Comparison of ENCODE assay signal across 16 cellular contexts in the genomic region with DNA sequence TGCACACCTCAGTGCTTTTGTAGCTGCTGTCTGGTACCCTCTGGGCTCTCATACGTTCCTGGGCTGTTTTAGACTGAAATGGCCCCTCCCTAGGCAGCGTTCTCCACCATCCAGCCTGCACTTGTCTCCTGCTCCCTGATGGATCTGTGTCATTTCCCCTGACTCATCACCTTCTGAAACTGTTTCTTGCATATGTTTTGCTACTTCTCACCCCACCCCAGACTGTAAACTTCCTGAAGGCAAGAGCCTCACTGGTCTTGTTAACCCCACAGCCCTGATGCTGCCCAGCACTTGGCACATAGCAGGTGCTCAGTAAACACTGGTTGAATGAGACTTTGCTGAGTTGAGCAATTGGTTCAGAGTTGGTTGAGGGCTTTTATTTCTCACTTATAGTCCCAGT.
DNase-seq lines count a peak whose midpoint lies in the region; ATAC-seq and TF ChIP-seq lines count a peak whose summit lies in the region.
"Had no signal": no experiment of that assay in that cellular context is flagged by ENCODE, and none has a peak within 500 bp of the region (broad histone marks: within the 10 kb centered on the region; RNA-seq: fewer than 3 reads in every experiment).

No MANE protein-coding gene starts in this region.

- H3K27ac ChIP-seq in breast epithelium (peak overlapping the region in 1 of 2 donors; percentile 52), aorta (ENCODE audit: low read depth in 1 of 2, low read length in 2 of 2) (no peak overlapping the region), Peyer's patch (peak overlapping the region in 1 of 4 donors; percentile 19)
- H3K27ac ChIP-seq: vagina had no signal

- BruUV-seq in MCF 10A (replicated peaks; lab: Mats Ljungman, UMichigan) = no TSS peak

- POLR2A ChIA-PET in MCF 10A (lab: Yijun Ruan, JAX) = interaction anchor here (1.1 kb wide), 1 partner anchor 87 kb away, joined by 3 read pairs; no protein-coding TSS in a partner anchor

- no peak overlapping the region for H3K27ac Mint-ChIP-seq in MCF 10A (ENCODE audit: low read depth, unreplicated experiment)
- no peak overlapping the region for H3K27ac Mint-ChIP-seq in activated T-helper 17 cell treated with anti-CD3 and anti-CD28 coated beads, Interleukin-2, amount 50 U/mL, for 72 hours
- H3K27ac Mint-ChIP-seq: activated naive CD8-positive, alpha-beta T cell; T-helper 1 cell treated with Interleukin-12 subunit alpha and Interleukin-12 subunit beta and Interleukin-4 antibody, amounts not matched to agents 30 μg/mL and 1 μg/mL, for 36 hours had no signal

- H3K27me3 Mint-ChIP-seq in MCF 10A (ENCODE audit: insufficient read depth, unreplicated experiment) = no peaks in the 10 kb centered on the region
- no peaks in the 10 kb centered on the region for H3K27me3 Mint-ChIP-seq in activated T-helper 17 cell treated with anti-CD3 and anti-CD28 coated beads, Interleukin-2, amount 50 U/mL, for 72 hours
- H3K27me3 Mint-ChIP-seq: activated naive CD8-positive, alpha-beta T cell had no signal

- peaks cover 7% of the 10 kb centered on the region for H3K4me1 Mint-ChIP-seq in MCF 10A (ENCODE audit: insufficient read depth, unreplicated experiment)
- peaks cover 5% of the 10 kb centered on the region for H3K4me1 Mint-ChIP-seq in activated T-helper 17 cell treated with anti-CD3 and anti-CD28 coated beads, Interleukin-2, amount 50 U/mL, for 72 hours

- H3K4me3 ChIP-seq in breast epithelium = no peak overlapping the region
- H3K4me3 ChIP-seq in aorta (ENCODE audit: low read length in 2 of 2) = no peak overlapping the region
- no peak overlapping the region for H3K4me3 ChIP-seq in Peyer's patch
- H3K4me3 ChIP-seq: vagina had no signal

- H3K27me3 ChIP-seq in breast epithelium = no peaks in the 10 kb centered on the region
- H3K27me3 ChIP-seq in aorta (ENCODE audit: control insufficient read depth in 1 of 2, insufficient read depth in 2 of 2, low read length in 1 of 2) = no peaks in the 10 kb centered on the region
- H3K27me3 ChIP-seq in Peyer's patch = no peaks in the 10 kb centered on the region
- H3K27me3 ChIP-seq: vagina had no signal

- intact Hi-C loops in MCF 10A (cut with micrococcal nuclease) (no loop called here), breast epithelium (cut with DNase I; ENCODE audit: low total_unique reads) (no loop called here), aorta (cut with DNase I) (no loop called here)

- no peaks in the 10 kb centered on the region for H3K9me3 ChIP-seq in breast epithelium
- H3K9me3 ChIP-seq in aorta (ENCODE audit: control insufficient read depth, low read length) = peaks cover 4% of the 10 kb centered on the region
- no peaks in the 10 kb centered on the region for H3K9me3 ChIP-seq in Peyer's patch
- H3K9me3 ChIP-seq: vagina had no signal

- no peak for TF ChIP-seq POLR2A in breast epithelium (IDR thresholded peaks at IDR 0.05)
- TF ChIP-seq POLR2A in Peyer's patch (IDR thresholded peaks at IDR 0.05) = no peak

- H3K36me3 ChIP-seq in breast epithelium (no peaks in the 10 kb centered on the region), aorta (ENCODE audit: control insufficient read depth in 1 of 2, insufficient read depth in 2 of 2, low read length in 1 of 2) (no peaks in the 10 kb centered on the region), Peyer's patch (peaks cover 0 to 24% (median 0%) of the 10 kb centered on the region in 3 donors)

- TF ChIP-seq CTCF in MCF 10A (IDR thresholded peaks at IDR 0.05; ENCODE audit: unreplicated experiment) (no peak), breast epithelium (IDR thresholded peaks at IDR 0.05) (no peak), GM13976 (IDR thresholded peaks at IDR 0.05; ENCODE audit: borderline replicate concordance, control extremely low read depth, extremely low read depth, insufficient read depth, missing control alignments) (no peak), Peyer's patch (IDR thresholded peaks at IDR 0.05) (no peak)

- in situ Hi-C loops in GM13976 (cut with MboI; ENCODE audit: low sequenced_read_pairs, unreplicated experiment) = no loop called here

- no peaks in the 10 kb centered on the region for H3K36me3 Mint-ChIP-seq in MCF 10A (ENCODE audit: insufficient read depth, unreplicated experiment)
- H3K36me3 Mint-ChIP-seq in activated T-helper 17 cell treated with anti-CD3 and anti-CD28 coated beads, Interleukin-2, amount 50 U/mL, for 72 hours (ENCODE audit: low read depth) = no peaks in the 10 kb centered on the region
- H3K36me3 Mint-ChIP-seq: activated naive CD8-positive, alpha-beta T cell had no signal

- WGBS in aorta, 2 donors = 84 to 88% methylated on average over 2 of the region's 2 CpGs

- H3K4me1 ChIP-seq in breast epithelium (no peaks in the 10 kb centered on the region), aorta (ENCODE audit: control insufficient read depth in 1 of 2, insufficient read depth in 2 of 2, low read length in 2 of 2) (no peaks in the 10 kb centered on the region), Peyer's patch (no peaks in the 10 kb centered on the region)
- H3K4me1 ChIP-seq: vagina had no signal

- DNase-seq in MCF 10A (ENCODE audit: unreplicated experiment) (peak; percentile 69), breast epithelium (ENCODE audit: low spot score in 2 of 2) (no peak), iris pigment epithelial cell (ENCODE audit: low read depth) (peak; percentile 74), aorta (no peak), SW480 (ENCODE audit: low spot score) (no peak), GM13976 (ENCODE audit: low spot score) (no peak), Peyer's patch (no peak)
- DNase-seq: activated CD8-positive, alpha-beta memory T cell treated with anti-CD3 and anti-CD28 coated beads for 24 hours; NCI-H1930; NK-92 treated with Interleukin-12 subunit alpha and Interleukin-12 subunit beta, amount 100 ng/mL, for 24 hours; occipital lobe; stimulated activated CD4-positive, alpha-beta T cell treated with anti-CD3 and anti-CD28 coated beads, Interleukin-15, amount 100 ng/mL, for 24 hours had no signal

- H3K9me3 Mint-ChIP-seq in MCF 10A (ENCODE audit: unreplicated experiment) = no peaks in the 10 kb centered on the region
- no peaks in the 10 kb centered on the region for H3K9me3 Mint-ChIP-seq in activated T-helper 17 cell treated with anti-CD3 and anti-CD28 coated beads, Interleukin-2, amount 50 U/mL, for 72 hours
- H3K9me3 Mint-ChIP-seq: T-helper 1 cell treated with Interleukin-12 subunit alpha and Interleukin-12 subunit beta and Interleukin-4 antibody, amounts not matched to agents 30 μg/mL and 1 μg/mL, for 36 hours had no signal

- CTCF ChIA-PET in MCF 10A (lab: Yijun Ruan, JAX) = interaction anchor here (1.6 kb wide), 1 partner anchor 144 kb away, joined by 8 read pairs; no protein-coding TSS in a partner anchor

- peak; percentile 73 for ATAC-seq in activated T-helper 17 cell treated with anti-CD3 and anti-CD28 coated beads, Interleukin-2, amount 50 U/mL, for 72 hours (replicated peaks)
- peak; percentile 45 for ATAC-seq in aorta (ENCODE audit: low FRiP score)

- H3K4me3 Mint-ChIP-seq in MCF 10A (ENCODE audit: unreplicated experiment) = no peak overlapping the region
- H3K4me3 Mint-ChIP-seq in activated T-helper 17 cell treated with anti-CD3 and anti-CD28 coated beads, Interleukin-2, amount 50 U/mL, for 72 hours = no peak overlapping the region
- H3K4me3 Mint-ChIP-seq: activated naive CD8-positive, alpha-beta T cell; T-helper 1 cell treated with Interleukin-12 subunit alpha and Interleukin-12 subunit beta and Interleukin-4 antibody, amounts not matched to agents 30 μg/mL and 1 μg/mL, for 36 hours had no signal

Comparison
In these comparisons a context has a peak if more than half of its experiments do, and no peak if none do; other contexts are left out.
1. DNase-seq: peak in MCF 10A (single experiment) and iris pigment epithelial cell (single experiment); none in breast epithelium (0 of 2), aorta (0 of 2), SW480 (single experiment), GM13976 (single experiment) and Peyer's patch (0 of 3).